ENCODE assay signal across 8 cellular contexts in the genomic region with DNA sequence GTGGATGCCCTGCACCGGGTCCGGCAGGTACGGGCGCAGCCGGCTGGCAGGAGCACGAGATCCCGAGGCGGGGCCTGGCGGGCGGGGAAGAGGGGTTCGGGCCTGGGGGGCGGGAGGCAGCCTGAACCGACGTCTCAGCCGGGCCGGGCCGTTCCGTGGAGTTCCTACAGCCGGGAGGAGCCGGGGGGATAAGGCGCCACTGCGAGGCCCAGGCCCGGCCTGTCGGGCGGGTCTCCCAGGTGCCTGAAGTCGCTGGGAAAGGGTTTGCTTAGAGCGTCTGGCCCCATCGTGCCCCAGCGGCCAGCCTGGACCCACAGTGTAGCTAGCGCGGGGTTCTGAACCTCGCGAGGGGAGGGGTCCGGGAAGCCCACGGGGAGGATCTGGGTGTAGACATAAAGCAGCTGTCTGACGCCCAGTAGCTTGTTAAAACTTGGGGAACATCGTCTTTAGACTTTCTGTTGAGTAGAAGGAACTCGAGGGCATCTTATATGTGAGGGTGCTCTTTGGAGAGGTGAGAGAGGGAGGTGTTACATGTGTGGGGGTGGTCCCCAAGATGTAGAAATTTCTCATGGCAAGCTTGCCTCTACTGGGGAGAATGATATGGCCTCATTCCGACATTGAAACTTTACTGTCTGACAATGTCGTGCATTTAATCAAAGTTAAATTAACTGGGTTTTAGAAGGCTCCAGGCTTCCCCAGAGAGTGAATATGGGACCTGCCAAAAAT. TPM values are rescaled to one million over a fixed set of nuclear protein-coding genes. Genes with fewer than 3 reads are reported as not detected.
DNase-seq lines count a peak whose midpoint lies in the region; ATAC-seq lines count a peak whose summit lies in the region.

No MANE protein-coding gene starts in this region.

- H3K9ac ChIP-seq in iPS-15b (ENCODE audit: low read depth, low read length) = peak overlapping the region; percentile 82

- peaks cover 5% of the 10 kb centered on the region for H3K36me3 ChIP-seq in iPS-15b (ENCODE audit: control insufficient read depth, insufficient read depth, low read length)

- H3K4me3 ChIP-seq in iPS-15b (ENCODE audit: low read depth, low read length) (peak overlapping the region; percentile 94), skin epidermis (peak overlapping the region; percentile 61 to 100 (median 95))

- intact Hi-C loops in activated CD4-positive, alpha-beta T cell treated with anti-CD3 and anti-CD28 coated beads, Interleukin-2, amount 10 ng/mL, durations not matched to agents 24 days and 14 days (cut with micrococcal nuclease) = loop anchor here (5.0 kb wide), 1 partner anchor 112 kb away; the partner anchor contains the start of gene EXOSC2

- DNase-seq in activated CD4-positive, alpha-beta T cell treated with anti-CD3 and anti-CD28 coated beads, Interleukin-2, amount 10 ng/mL, durations not matched to agents 24 days and 14 days = no peak
- DNase-seq in activated CD4-positive, alpha-beta T cell treated with anti-CD3 and anti-CD28 coated beads, Interleukin-2, amount 50 U/mL, for 48 hours = no peak
- no peak for DNase-seq in DMS114 treated with DMSO at 0.1 percent for 48 hours (lab: John Stamatoyannopoulos, UW; ENCODE audit: unreplicated experiment)
- no peak for DNase-seq in NCI-H774 (lab: John Stamatoyannopoulos, UW)

- peak overlapping the region; percentile 65 for H3K27ac Mint-ChIP-seq in activated CD4-positive, alpha-beta T cell treated with anti-CD3 and anti-CD28 coated beads, Interleukin-2, amount 10 ng/mL, durations not matched to agents 24 days and 14 days
- H3K27ac Mint-ChIP-seq in activated naive CD8-positive, alpha-beta T cell = peak overlapping the region; percentile 59

- H3K27ac ChIP-seq in skin epidermis = peak overlapping the region; percentile 63 to 96 (median 91)

- no peaks in the 10 kb centered on the region for H3K9me3 ChIP-seq in iPS-15b (ENCODE audit: control insufficient read depth, insufficient read depth, low read length)

- no peaks in the 10 kb centered on the region for H3K9me3 Mint-ChIP-seq in activated CD4-positive, alpha-beta T cell treated with anti-CD3 and anti-CD28 coated beads, Interleukin-2, amount 10 ng/mL, durations not matched to agents 24 days and 14 days
- no peaks in the 10 kb centered on the region for H3K9me3 Mint-ChIP-seq in activated naive CD8-positive, alpha-beta T cell (ENCODE audit: low read depth)

- H3K36me3 Mint-ChIP-seq in activated CD4-positive, alpha-beta T cell treated with anti-CD3 and anti-CD28 coated beads, Interleukin-2, amount 10 ng/mL, durations not matched to agents 24 days and 14 days (ENCODE audit: low read depth) = peaks cover 9% of the 10 kb centered on the region
- H3K36me3 Mint-ChIP-seq in activated naive CD8-positive, alpha-beta T cell = no peaks in the 10 kb centered on the region

- H3K4me3 Mint-ChIP-seq in activated CD4-positive, alpha-beta T cell treated with anti-CD3 and anti-CD28 coated beads, Interleukin-2, amount 10 ng/mL, durations not matched to agents 24 days and 14 days = peak overlapping the region; percentile 84
- H3K4me3 Mint-ChIP-seq in activated naive CD8-positive, alpha-beta T cell = peak overlapping the region; percentile 91

- H3K4me1 Mint-ChIP-seq in activated CD4-positive, alpha-beta T cell treated with anti-CD3 and anti-CD28 coated beads, Interleukin-2, amount 10 ng/mL, durations not matched to agents 24 days and 14 days = peaks cover 26% of the 10 kb centered on the region
- H3K4me1 Mint-ChIP-seq in activated naive CD8-positive, alpha-beta T cell (ENCODE audit: low read depth) = peaks cover 44% of the 10 kb centered on the region

- H3K27me3 Mint-ChIP-seq in activated CD4-positive, alpha-beta T cell treated with anti-CD3 and anti-CD28 coated beads, Interleukin-2, amount 10 ng/mL, durations not matched to agents 24 days and 14 days = peaks cover 3% of the 10 kb centered on the region
- no peaks in the 10 kb centered on the region for H3K27me3 Mint-ChIP-seq in activated naive CD8-positive, alpha-beta T cell

- H3K4me1 ChIP-seq in iPS-15b (ENCODE audit: control insufficient read depth, insufficient read depth, low read length) = no peaks in the 10 kb centered on the region

- H3K27me3 ChIP-seq in iPS-15b (ENCODE audit: control insufficient read depth, insufficient read depth, low read length) = no peaks in the 10 kb centered on the region

- peak; percentile 29 for ATAC-seq in HG03175 (IDR thresholded peaks at IDR 0.05; ENCODE audit: unreplicated experiment)

RNA-seq across cellular contexts. Expression of gene FUBP3, which starts 0.5 kb away (rescaled TPM):
- total RNA-seq in activated CD4-positive, alpha-beta T cell treated with anti-CD3 and anti-CD28 coated beads, Interleukin-2, amount 10 ng/mL, durations not matched to agents 24 days and 14 days = 51.1 and 55.8 TPM in 2 replicates
